25 cellular contexts compared by ENCODE assay signal in genomic region chr3:27458929-27459328, GRCh38.
"Had no signal": no experiment of that assay in that cellular context is flagged by ENCODE, and none has a peak within 500 bp of the region (broad histone marks: within the 10 kb centered on the region; RNA-seq: fewer than 3 reads in every experiment).

No MANE protein-coding gene starts in this region.

- H3K36me3 ChIP-seq: esophagus muscularis mucosa, lower lobe of right lung, neutrophil, right atrium auricular region, tibial artery had no signal

- H3K27ac ChIP-seq: coronary artery, esophagus muscularis mucosa, lower lobe of right lung, neutrophil, parathyroid adenoma, right atrium auricular region, spleen, testis, tibial artery had no signal

- ATAC-seq: left ventricle myocardium superior; lower lobe of right lung; natural killer cell; sciatic nerve; stimulated activated memory B cell treated with anti-CD40 and anti-IgM and Interleukin-4, amounts not matched to agents 10 μg/mL and 1 μg/mL and 100 μg/mL, for 72 hours; stimulated activated naive CD8-positive, alpha-beta T cell treated with anti-CD3 and anti-CD28 coated beads, Interleukin-15, Interleukin-2, amounts not matched to agents 100 U/mL and 50 U/mL, for 24 hours had no signal

- H3K36me3 Mint-ChIP-seq: natural killer cell had no signal

- H2AFZ ChIP-seq: parathyroid adenoma had no signal

- H3K9me3 Mint-ChIP-seq: natural killer cell; stimulated activated memory B cell treated with anti-CD40 and anti-IgM and Interleukin-4, amounts not matched to agents 10 μg/mL and 1 μg/mL and 100 μg/mL, for 72 hours; type B pancreatic cell had no signal

- FAIRE-seq: endothelial cell of umbilical vein, frontal cortex, keratinocyte, urothelium cell line had no signal

- H3K4me3 ChIP-seq: coronary artery, esophagus muscularis mucosa, lower lobe of right lung, right atrium auricular region, spleen, testis, tibial artery had no signal

- H3K9ac ChIP-seq: parathyroid adenoma had no signal

- DNase-seq: dermis blood vessel endothelial cell; effector memory CD4-positive, alpha-beta T cell; head of caudate nucleus; left ventricle myocardium superior; lower lobe of right lung; natural killer cell; spleen; stimulated activated CD4-positive, alpha-beta T cell treated with anti-CD3 and anti-CD28 coated beads, Interleukin-4, amount 100 ng/mL, for 4 hours; stimulated activated naive CD8-positive, alpha-beta T cell treated with anti-CD3 and anti-CD28 coated beads, Interleukin-15, Interleukin-2, amounts not matched to agents 100 U/mL and 50 U/mL, for 24 hours; substantia nigra; testis; tibial artery had no signal

- H3K27ac Mint-ChIP-seq: natural killer cell; progenitor cell of endocrine pancreas; stimulated activated memory B cell treated with anti-CD40 and anti-IgM and Interleukin-4, amounts not matched to agents 10 μg/mL and 1 μg/mL and 100 μg/mL, for 72 hours; type B pancreatic cell had no signal

- H3K9me3 ChIP-seq: esophagus muscularis mucosa, lower lobe of right lung, neutrophil, right atrium auricular region, testis, tibial artery had no signal

- H3K4me3 Mint-ChIP-seq: natural killer cell; stimulated activated memory B cell treated with anti-CD40 and anti-IgM and Interleukin-4, amounts not matched to agents 10 μg/mL and 1 μg/mL and 100 μg/mL, for 72 hours; type B pancreatic cell had no signal

- H3K4me1 ChIP-seq: parathyroid adenoma, right atrium auricular region had no signal

- H3K27me3 Mint-ChIP-seq: progenitor cell of endocrine pancreas; stimulated activated memory B cell treated with anti-CD40 and anti-IgM and Interleukin-4, amounts not matched to agents 10 μg/mL and 1 μg/mL and 100 μg/mL, for 72 hours; type B pancreatic cell had no signal

- H3K27me3 ChIP-seq: esophagus muscularis mucosa, neutrophil, right atrium auricular region, spleen, testis, tibial artery had no signal

- H3K79me2 ChIP-seq: parathyroid adenoma had no signal
